ENCODE assay signal across 20 cellular contexts in genomic region chr5:175582697-175583096, GRCh38.
DNase-seq lines count a peak whose midpoint lies in the region; ATAC-seq, FAIRE-seq and TF ChIP-seq lines count a peak whose summit lies in the region.
"Had no signal": no experiment of that assay in that cellular context is flagged by ENCODE, and none has a peak within 500 bp of the region (broad histone marks: within the 10 kb centered on the region; RNA-seq: fewer than 3 reads in every experiment).

No MANE protein-coding gene starts in this region.

- no peaks in the 10 kb centered on the region for H3K79me2 ChIP-seq in keratinocyte (ENCODE audit: control insufficient read depth, insufficient read depth, low read length)

- H3K4me3 ChIP-seq in HAP-1 = no peak overlapping the region
- H3K4me3 ChIP-seq in bronchial epithelial cell (ENCODE audit: low read depth, low read length) = no peak overlapping the region
- H3K4me3 ChIP-seq in keratinocyte (ENCODE audit: control insufficient read depth in 2 of 3, extremely low read depth in 1 of 3, insufficient read depth in 2 of 3, low read depth in 1 of 3, low read length in 3 of 3) = no peak overlapping the region
- no peak overlapping the region for H3K4me3 ChIP-seq in testis
- no peak overlapping the region for H3K4me3 ChIP-seq in body of pancreas
- H3K4me3 ChIP-seq: MG63, PC-9 had no signal

- H3K4me2 ChIP-seq in keratinocyte (ENCODE audit: control insufficient read depth, extremely low read depth, insufficient read depth, low read depth, low read length) = peak overlapping the region; percentile 73
- H3K4me2 ChIP-seq: PC-9 had no signal

- peak; percentile 47 to 75 for DNase-seq in HAP-1 (ENCODE audit: low spot score in 2 of 2)
- peak; percentile 53 for DNase-seq in NCI-H526 treated with DMSO at 0.1 percent for 48 hours (lab: John Stamatoyannopoulos, UW)
- peak; percentile 68 for DNase-seq in bronchial epithelial cell (ENCODE audit: low read depth)
- peak; percentile 81 for DNase-seq in keratinocyte (ENCODE audit: low read depth, low spot score)
- DNase-seq in testis = no peak
- no peak for DNase-seq in glomerular visceral epithelial cell (ENCODE audit: extremely low spot score)
- DNase-seq in body of pancreas = no peak
- DNase-seq: EL, MG63, NCI-H1092, NCI-H1436, NCI-H187 treated with DMSO at 0.1 percent for 48 hours, NCI-H2107, NCI-H446 treated with DMSO at 0.1 percent for 48 hours, NCI-H748 treated with DMSO at 0.1 percent for 48 hours, PC-9 had no signal

- FAIRE-seq in bronchial epithelial cell (lab: Jason Lieb, UNC) = no peak
- peak; percentile 96 for FAIRE-seq in keratinocyte (lab: Jason Lieb, UNC)
- FAIRE-seq: A204.1, D721Med, GM19239, H1 had no signal

- 81 to 91% methylated on average over 4 of the region's 4 CpGs for WGBS in testis, 2 donors
- WGBS in body of pancreas, 2 donors = 69 to 80% methylated on average over 4 of the region's 4 CpGs

- TF ChIP-seq POLR2A in testis (IDR thresholded peaks at IDR 0.05) = no peak
- TF ChIP-seq POLR2A in body of pancreas (IDR thresholded peaks at IDR 0.05) = no peak

- ATAC-seq in body of pancreas = no peak

- dilution Hi-C loops in keratinocyte (cut with MboI; ENCODE audit: extremely low pct_ligation_motif_present, low sequenced_read_pairs) = no loop called here

- intact Hi-C loops in testis (cut with DNase I; ENCODE audit: low total_unique reads) (no loop called here), body of pancreas (cut with DNase I) (no loop called here)

- H3K9me3 ChIP-seq in HAP-1 (no peaks in the 10 kb centered on the region), keratinocyte (ENCODE audit: control insufficient read depth, low read depth, low read length) (no peaks in the 10 kb centered on the region), testis (no peaks in the 10 kb centered on the region), body of pancreas (no peaks in the 10 kb centered on the region)

- in situ Hi-C loops in HAP-1 (cut with MboI; ENCODE audit: low sequenced_read_pairs) = no loop called here

- H3K9me1 ChIP-seq in keratinocyte (ENCODE audit: control insufficient read depth, extremely low read depth, insufficient read depth, low read length) = no peaks in the 10 kb centered on the region

- H3K27ac ChIP-seq in keratinocyte (ENCODE audit: control insufficient read depth, insufficient read depth, low read length) = peak overlapping the region; percentile 79
- H3K27ac ChIP-seq in testis = no peak overlapping the region
- no peak overlapping the region for H3K27ac ChIP-seq in body of pancreas
- H3K27ac ChIP-seq: PC-9 had no signal

- peak overlapping the region; percentile 26 for H2AFZ ChIP-seq in keratinocyte (ENCODE audit: control insufficient read depth, low read length)
- H2AFZ ChIP-seq: PC-9 had no signal

- H3K4me1 ChIP-seq in HAP-1 (peaks cover 9% of the 10 kb centered on the region), keratinocyte (ENCODE audit: control insufficient read depth, extremely low read depth, insufficient read depth, low read length) (peaks cover 30% of the 10 kb centered on the region), testis (no peaks in the 10 kb centered on the region), body of pancreas (no peaks in the 10 kb centered on the region)

- TF ChIP-seq CTCF in bronchial epithelial cell (IDR thresholded peaks at IDR 0.05; ENCODE audit: insufficient read depth, low read length, severe bottlenecking) (no peak), keratinocyte (optimal IDR thresholded peaks at IDR 0.05 in 1 of 3, IDR thresholded peaks at IDR 0.05 in 1 of 3, conservative IDR thresholded peaks at IDR 0.05 in 1 of 3; ENCODE audit: extremely low read depth in 1 of 3, insufficient read depth in 2 of 3, low read length in 3 of 3) (no peak), testis (IDR thresholded peaks at IDR 0.05) (no peak), body of pancreas (IDR thresholded peaks at IDR 0.05) (no peak)

- no peaks in the 10 kb centered on the region for H3K36me3 ChIP-seq in HAP-1 (replicated peaks)
- no peaks in the 10 kb centered on the region for H3K36me3 ChIP-seq in bronchial epithelial cell (ENCODE audit: control insufficient read depth, insufficient read depth, low read length)
- no peaks in the 10 kb centered on the region for H3K36me3 ChIP-seq in keratinocyte (ENCODE audit: control insufficient read depth in 2 of 2, extremely low read depth in 1 of 2, insufficient read depth in 2 of 2, low read length in 2 of 2)
- H3K36me3 ChIP-seq in testis (ENCODE audit: low read depth, missing control alignments) = no peaks in the 10 kb centered on the region
- no peaks in the 10 kb centered on the region for H3K36me3 ChIP-seq in body of pancreas (replicated peaks in 1 of 2; ENCODE audit: insufficient read depth in 1 of 2, low read depth in 2 of 2)
- H3K36me3 ChIP-seq: MG63 had no signal

- H3K27me3 ChIP-seq in HAP-1 (ENCODE audit: low read depth) (peaks cover 24% of the 10 kb centered on the region), bronchial epithelial cell (ENCODE audit: control insufficient read depth, insufficient read depth, low read length) (no peaks in the 10 kb centered on the region), keratinocyte (ENCODE audit: control insufficient read depth, extremely low read depth, insufficient read depth, low read length) (no peaks in the 10 kb centered on the region), testis (no peaks in the 10 kb centered on the region), body of pancreas (no peaks in the 10 kb centered on the region)

- no peaks in the 10 kb centered on the region for H4K20me1 ChIP-seq in keratinocyte (ENCODE audit: control insufficient read depth, extremely low read depth, insufficient read depth, low read length)

- H3K9ac ChIP-seq in keratinocyte (ENCODE audit: control insufficient read depth, extremely low read depth, insufficient read depth, low read length) = no peak overlapping the region

Comparison
In these comparisons a context has a peak if more than half of its experiments do, and no peak if none do; other contexts are left out.
1. DNase-seq: peak in HAP-1 (2 of 2), NCI-H526 treated with DMSO at 0.1 percent for 48 hours (single experiment), bronchial epithelial cell (single experiment) and keratinocyte (single experiment); none in testis (single experiment), glomerular visceral epithelial cell (single experiment) and body of pancreas (0 of 4).